In the genomic region with DNA sequence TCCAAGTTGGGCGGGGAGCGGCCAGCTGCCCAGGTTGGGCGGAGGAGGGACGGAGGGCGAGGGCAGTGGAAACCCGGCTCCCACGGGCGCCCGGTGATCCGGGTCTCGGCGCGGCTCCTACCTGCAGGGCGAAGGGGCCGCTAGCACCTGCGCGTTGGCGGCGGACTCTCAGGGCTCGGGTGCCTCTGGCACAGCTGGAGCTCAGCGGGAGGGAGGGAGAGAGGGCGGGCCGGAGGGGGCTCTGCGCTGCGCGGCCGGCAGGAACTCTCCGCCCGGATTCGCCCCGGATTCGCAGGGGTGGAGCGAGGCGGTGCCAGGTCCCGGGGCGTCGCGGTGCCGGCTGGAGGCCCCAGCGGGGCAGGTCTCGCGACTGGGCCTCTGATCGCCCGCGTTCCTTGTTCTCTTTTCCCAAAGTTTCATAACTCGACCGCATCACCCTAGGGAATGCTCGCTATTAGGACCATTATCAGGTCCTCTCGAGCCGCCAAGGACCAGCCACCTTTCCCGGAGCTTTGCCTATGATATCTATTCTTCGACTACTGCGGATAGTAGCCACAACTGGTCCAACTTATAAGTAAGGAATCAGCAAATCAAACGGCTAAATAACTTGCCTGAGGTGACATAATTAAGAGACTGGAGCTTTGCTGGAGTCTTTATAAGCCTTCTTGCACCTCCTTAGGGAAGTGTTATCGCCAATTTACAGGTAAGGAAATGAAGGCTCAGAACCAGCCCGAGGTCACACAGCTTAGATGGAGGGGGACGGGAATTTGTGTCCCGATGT, we compare ENCODE assay signal across 7 cellular contexts. TPM values are rescaled to one million over a fixed set of nuclear protein-coding genes. Genes with fewer than 3 reads are reported as not detected.
A peak's percentile ranks its signal among the peaks of the same experiment; 100 is the strongest.
DNase-seq lines count a peak whose midpoint lies in the region; FAIRE-seq and TF ChIP-seq lines count a peak whose summit lies in the region.

A gene with protein sequence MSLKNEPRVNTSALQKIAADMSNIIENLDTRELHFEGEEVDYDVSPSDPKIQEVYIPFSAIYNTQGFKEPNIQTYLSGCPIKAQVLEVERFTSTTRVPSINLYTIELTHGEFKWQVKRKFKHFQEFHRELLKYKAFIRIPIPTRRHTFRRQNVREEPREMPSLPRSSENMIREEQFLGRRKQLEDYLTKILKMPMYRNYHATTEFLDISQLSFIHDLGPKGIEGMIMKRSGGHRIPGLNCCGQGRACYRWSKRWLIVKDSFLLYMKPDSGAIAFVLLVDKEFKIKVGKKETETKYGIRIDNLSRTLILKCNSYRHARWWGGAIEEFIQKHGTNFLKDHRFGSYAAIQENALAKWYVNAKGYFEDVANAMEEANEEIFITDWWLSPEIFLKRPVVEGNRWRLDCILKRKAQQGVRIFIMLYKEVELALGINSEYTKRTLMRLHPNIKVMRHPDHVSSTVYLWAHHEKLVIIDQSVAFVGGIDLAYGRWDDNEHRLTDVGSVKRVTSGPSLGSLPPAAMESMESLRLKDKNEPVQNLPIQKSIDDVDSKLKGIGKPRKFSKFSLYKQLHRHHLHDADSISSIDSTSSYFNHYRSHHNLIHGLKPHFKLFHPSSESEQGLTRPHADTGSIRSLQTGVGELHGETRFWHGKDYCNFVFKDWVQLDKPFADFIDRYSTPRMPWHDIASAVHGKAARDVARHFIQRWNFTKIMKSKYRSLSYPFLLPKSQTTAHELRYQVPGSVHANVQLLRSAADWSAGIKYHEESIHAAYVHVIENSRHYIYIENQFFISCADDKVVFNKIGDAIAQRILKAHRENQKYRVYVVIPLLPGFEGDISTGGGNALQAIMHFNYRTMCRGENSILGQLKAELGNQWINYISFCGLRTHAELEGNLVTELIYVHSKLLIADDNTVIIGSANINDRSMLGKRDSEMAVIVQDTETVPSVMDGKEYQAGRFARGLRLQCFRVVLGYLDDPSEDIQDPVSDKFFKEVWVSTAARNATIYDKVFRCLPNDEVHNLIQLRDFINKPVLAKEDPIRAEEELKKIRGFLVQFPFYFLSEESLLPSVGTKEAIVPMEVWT (minus strand): TSS at position 206 of the 781 bp plus-strand sequence. CDS start 72,432 bp downstream, outside the sequence.

- no peak for FAIRE-seq in GM12892 (lab: Jason Lieb, UNC)

- in situ Hi-C loops in HAP-1 (cut with MboI; ENCODE audit: low sequenced_read_pairs) = no loop called here

- no peak for TF ChIP-seq CTCF in VCaP (conservative IDR thresholded peaks at IDR 0.05)

- H3K27ac ChIP-seq in VCaP (peak within 1 kb of the TSS; percentile 60), layer of hippocampus (ENCODE audit: low read depth, low read length) (peak within 1 kb of the TSS; percentile 96)

- DNase-seq in GM12892 (ENCODE audit: insufficient read length) (peak; percentile 48), HAP-1 (ENCODE audit: low spot score in 2 of 2) (peak; percentile 51 to 82), MV-4-11 (lab: John Stamatoyannopoulos, UW) (peak; percentile 32), dedifferentiated amniotic fluid mesenchymal stem cell (ENCODE audit: extremely low spot score) (peak; percentile 62)
- peak; percentile 6 for DNase-seq in stimulated activated CD4-positive, alpha-beta T cell treated with anti-CD3 and anti-CD28 coated beads, Interleukin-1b, Interleukin-23, amount 100 ng/mL, for 48 hours

- H3K9me3 ChIP-seq in HAP-1 = no peaks in the 10 kb centered on the region

- peaks cover 23% of the 10 kb centered on the region for H3K4me1 ChIP-seq in HAP-1

- H3K27me3 ChIP-seq in HAP-1 (ENCODE audit: low read depth) (no peaks in the 10 kb centered on the region), layer of hippocampus (ENCODE audit: control insufficient read depth, insufficient read depth, low read length) (no peaks in the 10 kb centered on the region)

- TF ChIP-seq POLR2A in GM12892 (IDR thresholded peaks at IDR 0.05; ENCODE audit: low read depth, low read length) = no peak; the same call in 1 of the 2 replicates

- no peaks in the 10 kb centered on the region for H3K36me3 ChIP-seq in HAP-1 (replicated peaks)

- peak within 1 kb of the TSS; percentile 49 for H3K4me3 ChIP-seq in HAP-1

RNA-seq across cellular contexts. Expression of the gene that starts here (rescaled TPM):
- polyA plus RNA-seq in GM12892 (2012; ENCODE audit: missing spikeins) = 5.2 TPM

Comparison
In these comparisons a context has a peak if more than half of its experiments do, and no peak if none do; other contexts are left out.
1. Peak in every context shown above with its lines: DNase-seq, H3K4me3 ChIP-seq and H3K27ac ChIP-seq.
2. DNase-seq: peak in every context shown above with its lines; median percentile 66 in HAP-1; 62 in dedifferentiated amniotic fluid mesenchymal stem cell; 48 in GM12892; 32 in MV-4-11; 6 in stimulated activated CD4-positive, alpha-beta T cell treated with anti-CD3 and anti-CD28 coated beads, Interleukin-1b, Interleukin-23, amount 100 ng/mL, for 48 hours.